In genomic region chr2:200756618-200757321, GRCh38 we compare ENCODE assay signal across 1 cellular context.
TF ChIP-seq lines count a peak whose summit lies in the region.

No MANE protein-coding gene starts in this region.

TF ChIP-seq in A549, 52 proteins besides CTCF, POLR2A, EP300 and RAD21 (continued from another document):
- no peak for TF ChIP-seq ESRRA (IDR thresholded peaks at IDR 0.05; ENCODE audit: borderline replicate concordance, low read length)
- TF ChIP-seq TP53 (CRISPR knock-in tag; IDR thresholded peaks at IDR 0.05), result no peak
- TF ChIP-seq HOXA7 (CRISPR knock-in tag; IDR thresholded peaks at IDR 0.05), result no peak
- no peak for TF ChIP-seq FOXS1 (CRISPR knock-in tag; IDR thresholded peaks at IDR 0.05)
- no peak for TF ChIP-seq RNF2 (IDR thresholded peaks at IDR 0.05; ENCODE audit: borderline replicate concordance, low read depth)
- TF ChIP-seq JUNB (IDR thresholded peaks at IDR 0.05), result peak; percentile 63
- TF ChIP-seq CBX2 (IDR thresholded peaks at IDR 0.05; ENCODE audit: borderline replicate concordance, low read depth), result no peak
- TF ChIP-seq NR3C1 (IDR thresholded peaks at IDR 0.05), result no peak
- TF ChIP-seq ELK1 (IDR thresholded peaks at IDR 0.05; ENCODE audit: low read depth, low read length), result no peak
- TF ChIP-seq SMC3 (IDR thresholded peaks at IDR 0.05), result peak; percentile 5; the same call in 1 of the 3 replicates
- no peak for TF ChIP-seq KDM1A (IDR thresholded peaks at IDR 0.05; ENCODE audit: low read depth)
- no peak for TF ChIP-seq RCOR1 (IDR thresholded peaks at IDR 0.05; ENCODE audit: low read depth, low read length)
- no peak for TF ChIP-seq BHLHE40 (IDR thresholded peaks at IDR 0.05; ENCODE audit: low read depth, low read length)
- peak in 1 of 2 experiments; percentile 50; a peak in 1 of 5 replicates for TF ChIP-seq JUN (IDR thresholded peaks at IDR 0.05)
- no peak for TF ChIP-seq FOSB (CRISPR knock-in tag; IDR thresholded peaks at IDR 0.05)
- no peak for TF ChIP-seq NFE2L2 (conservative IDR thresholded peaks at IDR 0.05; ENCODE audit: low read length)
- no peak for TF ChIP-seq ZSCAN20 (CRISPR knock-in tag; IDR thresholded peaks at IDR 0.05)
- no peak for TF ChIP-seq HMGXB4 (CRISPR knock-in tag; IDR thresholded peaks at IDR 0.05; ENCODE audit: borderline replicate concordance)
- no peak for TF ChIP-seq POLR2AphosphoS2 (conservative IDR thresholded peaks at IDR 0.05; ENCODE audit: low read length)
- TF ChIP-seq HOXB13 (CRISPR knock-in tag; IDR thresholded peaks at IDR 0.05; ENCODE audit: low read depth), result no peak
- no peak for TF ChIP-seq BCL3 (IDR thresholded peaks at IDR 0.05)
- no peak for TF ChIP-seq KDM5A (IDR thresholded peaks at IDR 0.05)
- TF ChIP-seq USF2 (IDR thresholded peaks at IDR 0.05), result no peak
- TF ChIP-seq RFX5 (IDR thresholded peaks at IDR 0.05), result no peak
- no peak for TF ChIP-seq TFCP2L1 (CRISPR knock-in tag; IDR thresholded peaks at IDR 0.05)
- TF ChIP-seq SREBF2 (IDR thresholded peaks at IDR 0.05), result no peak
- TF ChIP-seq E2F6 (IDR thresholded peaks at IDR 0.05; ENCODE audit: borderline replicate concordance, low read depth), result no peak
